Comparison of ENCODE assay signal across 18 cellular contexts in genomic region chr1:15056515-15057285, GRCh38.
DNase-seq lines count a peak whose midpoint lies in the region; ATAC-seq, FAIRE-seq and TF ChIP-seq lines count a peak whose summit lies in the region.
"Had no signal": no experiment of that assay in that cellular context is flagged by ENCODE, and none has a peak within 500 bp of the region (broad histone marks: within the 10 kb centered on the region; RNA-seq: fewer than 3 reads in every experiment).

No MANE protein-coding gene starts in this region.

- DNase-seq in AG20443 (ENCODE audit: low spot score), result peak; percentile 38
- DNase-seq in M059J (ENCODE audit: low read depth), result peak; percentile 86
- DNase-seq in bronchial epithelial cell (ENCODE audit: low read depth), result peak; percentile 22
- peak in 1 of 2 donors; percentile 46 for DNase-seq in left lung
- no peak for DNase-seq in DMS79 (lab: John Stamatoyannopoulos, UW)
- no peak for DNase-seq in NCI-H526 treated with DMSO at 0.1 percent for 48 hours (lab: John Stamatoyannopoulos, UW)
- DNase-seq in COLO829 (ENCODE audit: low spot score), result no peak
- DNase-seq: activated CD4-positive, alpha-beta T cell treated with anti-CD3 and anti-CD28 coated beads for 36 hours; activated T-cell treated with anti-CD3 and anti-CD28 coated beads, Interleukin-2, amount 50 U/mL, for 4 hours; dorsolateral prefrontal cortex; H9; MV-4-11; naive thymus-derived CD8-positive, alpha-beta T cell; stimulated activated naive B cell treated with anti-CD40 and anti-IgM and Interleukin-4, amounts not matched to agents 10 μg/mL and 1 μg/mL and 100 μg/mL, for 72 hours had no signal

- TF ChIP-seq CTCF in bronchial epithelial cell (IDR thresholded peaks at IDR 0.05; ENCODE audit: insufficient read depth, low read length, severe bottlenecking) (no peak), left lung (IDR thresholded peaks at IDR 0.05) (no peak)

- H3K4me3 ChIP-seq in bronchial epithelial cell (ENCODE audit: low read depth, low read length) (no peak overlapping the region), left lung (no peak overlapping the region)
- H3K4me3 ChIP-seq: dorsolateral prefrontal cortex had no signal

- intact Hi-C loops in left lung (cut with DNase I), result no loop called here

- no peaks in the 10 kb centered on the region for H3K9me3 ChIP-seq in left lung

- ATAC-seq in left lung, result peak; percentile 39
- ATAC-seq in HG03571 (IDR thresholded peaks at IDR 0.05; ENCODE audit: unreplicated experiment), result no peak
- ATAC-seq: activated CD4-positive, alpha-beta T cell treated with anti-CD3 and anti-CD28 coated beads for 36 hours; activated T-cell treated with anti-CD3 and anti-CD28 coated beads, Interleukin-2, amount 50 U/mL, for 4 hours; naive thymus-derived CD8-positive, alpha-beta T cell; right cardiac atrium; stimulated activated naive B cell treated with anti-CD40 and anti-IgM and Interleukin-4, amounts not matched to agents 10 μg/mL and 1 μg/mL and 100 μg/mL, for 72 hours had no signal

- H3K27ac ChIP-seq in left lung, result no peak overlapping the region
- H3K27ac ChIP-seq: C4-2B, dorsolateral prefrontal cortex had no signal

- no peak for FAIRE-seq in bronchial epithelial cell (lab: Jason Lieb, UNC)
- FAIRE-seq: urothelium cell line had no signal

- H3K36me3 ChIP-seq in bronchial epithelial cell (ENCODE audit: control insufficient read depth, insufficient read depth, low read length) (peaks cover 5% of the 10 kb centered on the region), left lung (peaks cover 0 to 28% of the 10 kb centered on the region in 2 donors)

- H3K27me3 ChIP-seq in bronchial epithelial cell (ENCODE audit: control insufficient read depth, insufficient read depth, low read length) (no peaks in the 10 kb centered on the region), left lung (no peaks in the 10 kb centered on the region)
- H3K27me3 ChIP-seq: dorsolateral prefrontal cortex had no signal

- H3K4me1 ChIP-seq in left lung, result no peaks in the 10 kb centered on the region

Comparison
In these comparisons a context has a peak if more than half of its experiments do, and no peak if none do; other contexts are left out.
1. DNase-seq: peak in AG20443 (single experiment), M059J (single experiment) and bronchial epithelial cell (single experiment); none in DMS79 (single experiment), NCI-H526 treated with DMSO at 0.1 percent for 48 hours (single experiment) and COLO829 (single experiment).